Comparison of ENCODE assay signal across 9 cellular contexts in genomic region chr13:75876371-75877050, GRCh38.
DNase-seq lines count a peak whose midpoint lies in the region; ATAC-seq and TF ChIP-seq lines count a peak whose summit lies in the region.
"Had no signal": no experiment of that assay in that cellular context is flagged by ENCODE, and none has a peak within 500 bp of the region (broad histone marks: within the 10 kb centered on the region; RNA-seq: fewer than 3 reads in every experiment).

No MANE protein-coding gene starts in this region.

- H3K4me3 ChIP-seq in DOHH2 (ENCODE audit: low read length) (no peak overlapping the region), fibroblast of lung (replicated peaks in 1 of 4; ENCODE audit: control extremely low read depth in 1 of 4, insufficient read depth in 1 of 4, low read depth in 3 of 4, low read length in 4 of 4) (no peak overlapping the region), testis (no peak overlapping the region)

- H3K27ac Mint-ChIP-seq in activated T-cell treated with anti-CD3 and anti-CD28 coated beads, Interleukin-2, amount 50 U/mL, for 24 hours = no peak overlapping the region
- no peak overlapping the region for H3K27ac Mint-ChIP-seq in neural crest cell (ENCODE audit: unreplicated experiment)

- no peak overlapping the region for H3K9ac ChIP-seq in fibroblast of lung (ENCODE audit: insufficient read depth, low read length)

- DNase-seq in HT1080 (ENCODE audit: low read depth) (peak; percentile 62), OCI-M2 (lab: John Stamatoyannopoulos, UW; ENCODE audit: unreplicated experiment) (peak; percentile 12), fibroblast of lung (ENCODE audit: low read depth in 2 of 2) (peak; percentile 47 to 82), neural crest cell (ENCODE audit: low read depth, low spot score) (peak; percentile 57), testis (peak; percentile 79)
- peak; percentile 53 for DNase-seq in activated T-cell treated with anti-CD3 and anti-CD28 coated beads, Interleukin-2, amount 50 U/mL, for 24 hours

- H3K36me3 ChIP-seq in DOHH2 (ENCODE audit: control insufficient read depth, low read length) = no peaks in the 10 kb centered on the region
- H3K36me3 ChIP-seq in fibroblast of lung (ENCODE audit: control insufficient read depth, insufficient read depth, low read length) = no peaks in the 10 kb centered on the region
- H3K36me3 ChIP-seq in testis (ENCODE audit: low read depth, missing control alignments) = no peaks in the 10 kb centered on the region

- no peak for TF ChIP-seq POLR2A in testis (IDR thresholded peaks at IDR 0.05)

- H2AFZ ChIP-seq in fibroblast of lung (ENCODE audit: low read length) = peak overlapping the region; percentile 24

- intact Hi-C loops in testis (cut with DNase I; ENCODE audit: low total_unique reads) = loop anchor here (10.0 kb wide), 3 partner anchors 182 to 1018 kb away; no protein-coding TSS in a partner anchor

- H3K36me3 Mint-ChIP-seq in activated T-cell treated with anti-CD3 and anti-CD28 coated beads, Interleukin-2, amount 50 U/mL, for 24 hours (ENCODE audit: low read depth) = no peaks in the 10 kb centered on the region
- no peaks in the 10 kb centered on the region for H3K36me3 Mint-ChIP-seq in neural crest cell (ENCODE audit: low read depth)

- H3K9me3 ChIP-seq in DOHH2 (ENCODE audit: control insufficient read depth, insufficient read depth, low read length) (no peaks in the 10 kb centered on the region), fibroblast of lung (ENCODE audit: control insufficient read depth, insufficient read depth, low read depth, low read length) (no peaks in the 10 kb centered on the region), testis (no peaks in the 10 kb centered on the region)

- H3K79me2 ChIP-seq in DOHH2 (ENCODE audit: control insufficient read depth, low read length) (no peaks in the 10 kb centered on the region), fibroblast of lung (ENCODE audit: control insufficient read depth, insufficient read depth, low read length) (no peaks in the 10 kb centered on the region)

- H3K4me1 Mint-ChIP-seq in activated T-cell treated with anti-CD3 and anti-CD28 coated beads, Interleukin-2, amount 50 U/mL, for 24 hours (ENCODE audit: low read depth) = peaks cover 10% of the 10 kb centered on the region
- peaks cover 10% of the 10 kb centered on the region for H3K4me1 Mint-ChIP-seq in neural crest cell

- H3K27me3 ChIP-seq in DOHH2 (ENCODE audit: control insufficient read depth, low read length) = peaks cover 18% of the 10 kb centered on the region
- no peaks in the 10 kb centered on the region for H3K27me3 ChIP-seq in fibroblast of lung (ENCODE audit: control insufficient read depth, insufficient read depth, low read length)
- no peaks in the 10 kb centered on the region for H3K27me3 ChIP-seq in testis

- H3K4me3 Mint-ChIP-seq in activated T-cell treated with anti-CD3 and anti-CD28 coated beads, Interleukin-2, amount 50 U/mL, for 24 hours = no peak overlapping the region
- no peak overlapping the region for H3K4me3 Mint-ChIP-seq in neural crest cell

- no peaks in the 10 kb centered on the region for H3F3A ChIP-seq in DOHH2 (ENCODE audit: control insufficient read depth, insufficient read depth)

- H3K27me3 Mint-ChIP-seq in activated T-cell treated with anti-CD3 and anti-CD28 coated beads, Interleukin-2, amount 50 U/mL, for 24 hours = peaks cover 4% of the 10 kb centered on the region
- no peaks in the 10 kb centered on the region for H3K27me3 Mint-ChIP-seq in neural crest cell (ENCODE audit: low read depth)

- no peaks in the 10 kb centered on the region for H3K4me1 ChIP-seq in DOHH2 (ENCODE audit: control insufficient read depth, low read length)
- no peaks in the 10 kb centered on the region for H3K4me1 ChIP-seq in fibroblast of lung (ENCODE audit: control insufficient read depth, extremely low read depth, insufficient read depth, low read length)
- H3K4me1 ChIP-seq in testis = peaks cover 16% of the 10 kb centered on the region

- H3K9me2 ChIP-seq in DOHH2 (replicated peaks; ENCODE audit: control insufficient read depth, low read length) = no peaks in the 10 kb centered on the region

- H3K27ac ChIP-seq in DOHH2 (ENCODE audit: low read depth, low read length) (no peak overlapping the region), fibroblast of lung (ENCODE audit: insufficient read depth, low read length) (no peak overlapping the region), testis (no peak overlapping the region)
- H3K27ac ChIP-seq: epithelial cell of prostate had no signal

- no peaks in the 10 kb centered on the region for H3K9me3 Mint-ChIP-seq in activated T-cell treated with anti-CD3 and anti-CD28 coated beads, Interleukin-2, amount 50 U/mL, for 24 hours
- H3K9me3 Mint-ChIP-seq in neural crest cell = no peaks in the 10 kb centered on the region

- no peaks in the 10 kb centered on the region for H4K20me1 ChIP-seq in DOHH2 (ENCODE audit: control insufficient read depth, insufficient read depth, low read depth, low read length)
- no peaks in the 10 kb centered on the region for H4K20me1 ChIP-seq in fibroblast of lung (ENCODE audit: control insufficient read depth, extremely low read depth, insufficient read depth, low read length)

- peak; percentile 89 for ATAC-seq in GM21515 (IDR thresholded peaks at IDR 0.05; ENCODE audit: unreplicated experiment)

- 10 to 13% methylated on average over 10 of the region's 10 CpGs for WGBS in testis, 2 donors

- H3K4me2 ChIP-seq in DOHH2 (ENCODE audit: low read length) (no peak overlapping the region), fibroblast of lung (ENCODE audit: extremely low read depth, insufficient read depth, low read length) (no peak overlapping the region)

- TF ChIP-seq CTCF in DOHH2 (IDR thresholded peaks at IDR 0.05; ENCODE audit: low read depth, low read length, poor library complexity, severe bottlenecking) = peak; percentile 65
- TF ChIP-seq CTCF in fibroblast of lung (conservative IDR thresholded peaks at IDR 0.05 in 1 of 2, IDR thresholded peaks at IDR 0.05 in 1 of 2; ENCODE audit: low read depth in 1 of 2, low read length in 2 of 2) = peak; percentile 95 to 98
- peak; percentile 93 for TF ChIP-seq CTCF in neural crest cell (conservative IDR thresholded peaks at IDR 0.05)
- peak; percentile 93 to 96 (median 95) for TF ChIP-seq CTCF in testis (IDR thresholded peaks at IDR 0.05)

Comparison
In these comparisons a context has a peak if more than half of its experiments do, and no peak if none do; other contexts are left out.
1. DNase-seq: peak in every context shown above with its lines; median percentile 79 in testis; 64 in fibroblast of lung; 62 in HT1080; 57 in neural crest cell; 53 in activated T-cell treated with anti-CD3 and anti-CD28 coated beads, Interleukin-2, amount 50 U/mL, for 24 hours; 12 in OCI-M2.